In the genomic region with DNA sequence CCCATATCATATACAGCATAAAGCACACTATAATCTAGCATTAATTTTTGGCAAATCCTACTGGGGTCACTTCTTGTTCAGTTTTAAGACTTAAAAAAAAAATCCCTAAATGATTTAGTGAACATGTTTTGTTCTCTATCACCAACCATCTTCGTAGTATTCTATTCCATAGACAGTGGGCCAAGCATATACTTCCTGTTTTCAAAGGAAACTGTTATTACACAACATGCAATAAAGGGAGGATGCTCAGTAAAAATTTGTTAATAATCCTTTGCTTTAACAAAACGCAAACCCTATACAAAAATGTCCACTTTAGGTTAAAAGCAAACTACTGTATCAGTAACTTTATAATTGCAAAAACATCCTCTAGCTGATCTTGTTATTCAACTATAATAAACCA, we compare ENCODE assay signal across 14 cellular contexts. TPM values are rescaled to one million over a fixed set of nuclear protein-coding genes. Genes with fewer than 3 reads are reported as not detected.
DNase-seq lines count a peak whose midpoint lies in the region; ATAC-seq and TF ChIP-seq lines count a peak whose summit lies in the region.
"Had no signal": no experiment of that assay in that cellular context is flagged by ENCODE, and none has a peak within 500 bp of the region (broad histone marks: within the 10 kb centered on the region; RNA-seq: fewer than 3 reads in every experiment).

No MANE protein-coding gene starts in this region.

- H3K9me3 Mint-ChIP-seq in CD14-positive monocyte (no peaks in the 10 kb centered on the region), MCF 10A (ENCODE audit: unreplicated experiment) (no peaks in the 10 kb centered on the region)
- no peaks in the 10 kb centered on the region for H3K9me3 Mint-ChIP-seq in naive thymus-derived CD8-positive, alpha-beta T cell

- no peak for TF ChIP-seq CTCF in CD14-positive monocyte (IDR thresholded peaks at IDR 0.05)
- no peak for TF ChIP-seq CTCF in MCF 10A (IDR thresholded peaks at IDR 0.05; ENCODE audit: unreplicated experiment)

- H3K36me3 Mint-ChIP-seq in CD14-positive monocyte = peaks cover 63 to 81% of the 10 kb centered on the region in 2 donors
- peaks cover 5% of the 10 kb centered on the region for H3K36me3 Mint-ChIP-seq in T-helper 17 cell (ENCODE audit: low read depth)
- H3K36me3 Mint-ChIP-seq in naive thymus-derived CD8-positive, alpha-beta T cell = peaks cover 5 to 92% (median 29%) of the 10 kb centered on the region in 3 donors
- H3K36me3 Mint-ChIP-seq in MCF 10A (ENCODE audit: insufficient read depth, unreplicated experiment) = peaks cover 89% of the 10 kb centered on the region

- H3K4me1 Mint-ChIP-seq in CD14-positive monocyte (peaks cover 34% of the 10 kb centered on the region), T-helper 17 cell (peaks cover 27% of the 10 kb centered on the region), MCF 10A (ENCODE audit: insufficient read depth, unreplicated experiment) (peaks cover 3% of the 10 kb centered on the region)
- peaks cover 4 to 48% (median 29%) of the 10 kb centered on the region in 4 donors for H3K4me1 Mint-ChIP-seq in naive thymus-derived CD8-positive, alpha-beta T cell
- H3K4me1 Mint-ChIP-seq: mesothelial cell of epicardium had no signal

- ATAC-seq in T-helper 17 cell (no peak), GM18502 (IDR thresholded peaks at IDR 0.05; ENCODE audit: poor library complexity, unreplicated experiment) (no peak), GM18870 (IDR thresholded peaks at IDR 0.05; ENCODE audit: unreplicated experiment) (no peak)
- no peak for ATAC-seq in naive thymus-derived CD8-positive, alpha-beta T cell

- DNase-seq in CD14-positive monocyte (ENCODE audit: low spot score) = no peak
- DNase-seq in KBM-7 = peak; percentile 35
- DNase-seq in T-helper 17 cell = no peak
- DNase-seq in naive thymus-derived CD8-positive, alpha-beta T cell = no peak
- DNase-seq in MCF 10A (ENCODE audit: unreplicated experiment) = no peak
- DNase-seq: activated CD4-positive, alpha-beta T cell treated with anti-CD3 and anti-CD28 coated beads for 36 hours; DND-41; heart right ventricle; stimulated activated CD4-positive, alpha-beta T cell treated with anti-CD3 and anti-CD28 coated beads, Interleukin-4, amount 100 ng/mL, for 1 hour had no signal

- H3K27ac Mint-ChIP-seq in CD14-positive monocyte (peak overlapping the region; percentile 63 to 89 (median 80)), T-helper 17 cell (peak overlapping the region; percentile 54), MCF 10A (ENCODE audit: low read depth, unreplicated experiment) (no peak overlapping the region)
- H3K27ac Mint-ChIP-seq in naive thymus-derived CD8-positive, alpha-beta T cell = peak overlapping the region in 6 of 10 donors; percentile 1 to 65 (median 19)
- H3K27ac Mint-ChIP-seq: activated CD4-positive, alpha-beta T cell treated with anti-CD3 and anti-CD28 coated beads for 36 hours; mesothelial cell of epicardium had no signal

- H3K9me3 ChIP-seq in T-helper 17 cell (ENCODE audit: control insufficient read depth, low read length, poor library complexity, severe bottlenecking) = no peaks in the 10 kb centered on the region

- BruUV-seq in MCF 10A (replicated peaks; lab: Mats Ljungman, UMichigan) = no TSS peak

- peak overlapping the region in 1 of 2 donors; percentile 7 for H3K4me3 Mint-ChIP-seq in CD14-positive monocyte
- H3K4me3 Mint-ChIP-seq in T-helper 17 cell = no peak overlapping the region
- no peak overlapping the region for H3K4me3 Mint-ChIP-seq in naive thymus-derived CD8-positive, alpha-beta T cell
- no peak overlapping the region for H3K4me3 Mint-ChIP-seq in MCF 10A (ENCODE audit: unreplicated experiment)
- H3K4me3 Mint-ChIP-seq: activated CD4-positive, alpha-beta T cell treated with anti-CD3 and anti-CD28 coated beads for 36 hours; activated naive CD8-positive, alpha-beta T cell; IgD-negative memory B cell; mesothelial cell of epicardium had no signal

- POLR2A ChIA-PET in naive thymus-derived CD8-positive, alpha-beta T cell (lab: Charles Lee) = interaction anchor here (1.0 to 1.2 kb wide), 3 partner anchors 13 to 324 kb away, joined by 3 to 5 read pairs (median 3); a partner anchor contains a TSS
- POLR2A ChIA-PET in MCF 10A (lab: Yijun Ruan, JAX) = interaction anchor here (0.9 to 2.7 kb wide), 5 partner anchors 9 to 330 kb away, joined by 3 to 16 read pairs (median 5); a partner anchor contains a TSS

- intact Hi-C loops in CD14-positive monocyte (cut with micrococcal nuclease) (no loop called here), MCF 10A (cut with micrococcal nuclease) (loop anchor here (1.0 kb wide), 2 partner anchors 329 to 428 kb away; no protein-coding TSS in a partner anchor)

- H3K27me3 Mint-ChIP-seq in CD14-positive monocyte (ENCODE audit: low read depth in 3 of 3) = peaks cover 0 to 1% (median 0%) of the 10 kb centered on the region in 3 donors
- H3K27me3 Mint-ChIP-seq in T-helper 17 cell = no peaks in the 10 kb centered on the region
- no peaks in the 10 kb centered on the region for H3K27me3 Mint-ChIP-seq in naive thymus-derived CD8-positive, alpha-beta T cell
- no peaks in the 10 kb centered on the region for H3K27me3 Mint-ChIP-seq in MCF 10A (ENCODE audit: insufficient read depth, unreplicated experiment)
- H3K27me3 Mint-ChIP-seq: activated CD4-positive, alpha-beta T cell treated with anti-CD3 and anti-CD28 coated beads for 36 hours; activated naive CD8-positive, alpha-beta T cell; IgD-negative memory B cell had no signal

- in situ Hi-C loops in KBM-7 (cut with MboI; ENCODE audit: low pct_unique_long_range_greater_than_20kb, low sequenced_read_pairs) = no loop called here

- CTCF ChIA-PET in MCF 10A (lab: Yijun Ruan, JAX) = interaction anchor here (0.5 to 4.7 kb wide), 17 partner anchors 8 to 435 kb away, joined by 3 to 38 read pairs (median 3); no protein-coding TSS in a partner anchor

RNA-seq across cellular contexts. Expression of a gene that starts 13.0 kb away (rescaled TPM):
- polyA plus RNA-seq in CD14-positive monocyte = 10 to 100 TPM; 62.1 to 64.0 TPM
- total RNA-seq in T-helper 17 cell (100 to 1,000 TPM; 294 to 337 TPM), MCF 10A (2022) (51.5 and 56.9 TPM in 2 replicates)
- 10 to 100 TPM; 86.9 TPM for total RNA-seq in naive thymus-derived CD8-positive, alpha-beta T cell
- polyA plus RNA-seq in naive thymus-derived CD8-positive, alpha-beta T cell = 10 to 100 TPM; 50.2 to 58.1 (median 57.3) TPM
